In genomic region chr1:169052727-169053126, GRCh38 we compare ENCODE assay signal across 20 cellular contexts.
"Had no signal": no experiment of that assay in that cellular context is flagged by ENCODE, and none has a peak within 500 bp of the region (broad histone marks: within the 10 kb centered on the region; RNA-seq: fewer than 3 reads in every experiment).

No MANE protein-coding gene starts in this region.

- FAIRE-seq: bronchial epithelial cell had no signal

- H3K4me1 ChIP-seq: heart right ventricle, parathyroid adenoma, vagina had no signal

- H3K4me3 ChIP-seq: heart right ventricle, smooth muscle cell, vagina had no signal

- H3K36me3 ChIP-seq: heart right ventricle, vagina had no signal

- H3K27ac ChIP-seq: heart right ventricle, parathyroid adenoma, vagina had no signal

- H3K27me3 ChIP-seq: heart right ventricle, vagina had no signal

- H3K9me3 ChIP-seq: heart right ventricle, vagina had no signal

- ATAC-seq: left ventricle myocardium superior; sciatic nerve; stimulated activated memory B cell treated with anti-CD40 and anti-IgM and Interleukin-4, amounts not matched to agents 10 μg/mL and 1 μg/mL and 100 μg/mL, for 72 hours; T-helper 17 cell had no signal

- DNase-seq: activated CD4-positive, alpha-beta memory T cell treated with anti-CD3 and anti-CD28 coated beads for 36 hours; activated CD4-positive, alpha-beta T cell treated with anti-CD3 and anti-CD28 coated beads for 4 hours; activated CD4-positive, CD25-positive, alpha-beta regulatory T cell; activated effector memory CD4-positive, alpha-beta T cell treated with anti-CD3 and anti-CD28 coated beads, Interleukin-2, amount 50 U/mL, for 16 hours; activated naive CD4-positive, alpha-beta T cell treated with anti-CD3 and anti-CD28 coated beads, Interleukin-2, amount 10 ng/mL, durations not matched to agents 7 days and 5 days; amygdala; cortex of kidney; heart right ventricle; immature natural killer cell; left ventricle myocardium superior; naive B cell; nucleus accumbens; stimulated activated CD4-positive, alpha-beta T cell treated with anti-CD3 and anti-CD28 coated beads, Interleukin-15, amount 100 ng/mL, for 24 hours; T-helper 17 cell had no signal
